In the genomic region with DNA sequence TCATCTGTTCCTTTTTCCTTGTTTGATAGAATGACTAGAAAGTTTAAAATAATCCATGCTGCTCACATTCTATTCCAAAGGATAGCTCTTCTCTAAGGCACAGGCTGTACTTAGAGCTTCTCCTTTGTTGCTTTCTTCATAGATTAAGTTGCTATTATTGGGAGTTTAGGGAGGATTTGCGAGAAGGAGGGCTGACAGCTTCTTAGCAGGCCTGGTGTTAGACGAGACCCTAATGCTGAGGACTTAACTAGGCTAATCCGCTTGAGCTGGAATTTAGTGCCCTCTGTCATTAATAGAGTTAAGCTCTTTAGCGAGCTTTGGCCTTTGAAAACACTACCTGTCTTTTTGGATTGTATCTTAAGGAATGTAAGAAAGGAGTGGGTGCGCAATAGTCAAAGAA, we compare ENCODE assay signal across 15 cellular contexts.
DNase-seq lines count a peak whose midpoint lies in the region; ATAC-seq, FAIRE-seq and TF ChIP-seq lines count a peak whose summit lies in the region.
"Had no signal": no experiment of that assay in that cellular context is flagged by ENCODE, and none has a peak within 500 bp of the region (broad histone marks: within the 10 kb centered on the region; RNA-seq: fewer than 3 reads in every experiment).

No MANE protein-coding gene starts in this region.

- no peaks in the 10 kb centered on the region for H3K27me3 Mint-ChIP-seq in osteocyte (ENCODE audit: unreplicated experiment)

- H3K9me3 Mint-ChIP-seq in osteocyte (ENCODE audit: unreplicated experiment): no peaks in the 10 kb centered on the region
- H3K9me3 Mint-ChIP-seq: activated naive CD4-positive, alpha-beta T cell treated with anti-CD3 and anti-CD28 coated beads, Interleukin-2, amount 50 U/mL, for 24 hours had no signal

- no peaks in the 10 kb centered on the region for H3K27me3 ChIP-seq in HepG2 (ENCODE audit: control insufficient read depth in 1 of 2, insufficient read depth in 2 of 2, low read length in 2 of 2)
- no peaks in the 10 kb centered on the region for H3K27me3 ChIP-seq in right lobe of liver
- H3K27me3 ChIP-seq: Peyer's patch had no signal

- no peak for FAIRE-seq in HepG2 (lab: Jason Lieb, UNC)

- H3K27ac ChIP-seq in HepG2 (ENCODE audit: extremely low read length, insufficient read depth, low read length) (peak overlapping the region; percentile 16), right lobe of liver (no peak overlapping the region), cingulate gyrus (ENCODE audit: low read depth, low read length) (peak overlapping the region; percentile 41), urinary bladder (ENCODE audit: low read depth) (peak overlapping the region; percentile 18)
- H3K27ac ChIP-seq: epithelial cell of prostate, Peyer's patch, skin epidermis had no signal

- intact Hi-C loops in HepG2 (cut with micrococcal nuclease; ENCODE audit: unreplicated experiment) (loop anchor here (5.0 kb wide), 2 partner anchors 35 to 45 kb away; no protein-coding TSS in a partner anchor), right lobe of liver (cut with DNase I) (no loop called here)

- no peaks in the 10 kb centered on the region for H3K79me2 ChIP-seq in HepG2 (ENCODE audit: insufficient read depth, low read length)

- in situ Hi-C loops in HepG2 (cut with HindIII; ENCODE audit: extremely low pct_ligation_motif_present, low pct_unique_long_range_greater_than_20kb): no loop called here

- DNase-seq in HepG2 (ENCODE audit: low spot score) (no peak), right lobe of liver (no peak), osteocyte (ENCODE audit: extremely low spot score, unreplicated experiment) (no peak), HuH-7.5 (ENCODE audit: low spot score) (no peak)
- DNase-seq: activated CD4-positive, alpha-beta T cell treated with anti-CD3 and anti-CD28 coated beads for 1 hour; KG1; Peyer's patch; T-helper 1 cell had no signal

- TF ChIP-seq CTCF in HepG2 (CRISPR knock-in tag; IDR thresholded peaks at IDR 0.05) (no peak), right lobe of liver (IDR thresholded peaks at IDR 0.05) (no peak), osteocyte (IDR thresholded peaks at IDR 0.05) (no peak)

- BruUV-seq in HepG2 (replicated peaks; lab: Mats Ljungman, UMichigan): no TSS peak

- H2AFZ ChIP-seq in HepG2 (ENCODE audit: low read length): peak overlapping the region; percentile 68

- no peak for TF ChIP-seq POLR2A in HepG2 (IDR thresholded peaks at IDR 0.05; ENCODE audit: insufficient read depth in 1 of 2, low read depth in 2 of 2, low read length in 2 of 2)
- TF ChIP-seq POLR2A in right lobe of liver (IDR thresholded peaks at IDR 0.05): no peak

- no peaks in the 10 kb centered on the region for H3K36me3 Mint-ChIP-seq in osteocyte (ENCODE audit: unreplicated experiment)
- H3K36me3 Mint-ChIP-seq: activated naive CD4-positive, alpha-beta T cell treated with anti-CD3 and anti-CD28 coated beads, Interleukin-2, amount 50 U/mL, for 24 hours had no signal

- peaks cover 61% of the 10 kb centered on the region for H3K4me1 ChIP-seq in HepG2 (ENCODE audit: insufficient read depth, low read length)
- peaks cover 0 to 14% (median 7%) of the 10 kb centered on the region in 4 donors for H3K4me1 ChIP-seq in right lobe of liver
- H3K4me1 ChIP-seq in urinary bladder (ENCODE audit: insufficient read depth): no peaks in the 10 kb centered on the region

- TF ChIP-seq RAD21 in HepG2 (CRISPR knock-in tag; IDR thresholded peaks at IDR 0.05): no peak

- H3K4me1 Mint-ChIP-seq in osteocyte (ENCODE audit: unreplicated experiment): peaks cover 58% of the 10 kb centered on the region
- H3K4me1 Mint-ChIP-seq: activated naive CD4-positive, alpha-beta T cell treated with anti-CD3 and anti-CD28 coated beads, Interleukin-2, amount 50 U/mL, for 24 hours had no signal

- H3K9me3 ChIP-seq in HepG2 (ENCODE audit: low read length) (no peaks in the 10 kb centered on the region), right lobe of liver (no peaks in the 10 kb centered on the region)
- H3K9me3 ChIP-seq: Peyer's patch had no signal

- H3K4me3 Mint-ChIP-seq in osteocyte (ENCODE audit: unreplicated experiment): no peak overlapping the region
- H3K4me3 Mint-ChIP-seq: activated naive CD4-positive, alpha-beta T cell treated with anti-CD3 and anti-CD28 coated beads, Interleukin-2, amount 50 U/mL, for 24 hours had no signal

- WGBS in HepG2 (ENCODE audit: low lambda C conversion rate): 29% methylated on average over 5 of the region's 5 CpGs
- WGBS in right lobe of liver (ENCODE audit: insufficient coverage, low coverage, low lambda C conversion rate, missing lambda C conversion rate): 96% methylated on average over 5 of the region's 5 CpGs
- 57% methylated on average over 5 of the region's 5 CpGs for WGBS in urinary bladder

- H3K4me3 ChIP-seq in HepG2 (replicated peaks in 1 of 3; ENCODE audit: insufficient read depth in 1 of 3, low read depth in 2 of 3, low read length in 3 of 3): peak overlapping the region; percentile 8 to 20 (median 15); a peak in 4 of 6 replicates
- H3K4me3 ChIP-seq in right lobe of liver: no peak overlapping the region
- no peak overlapping the region for H3K4me3 ChIP-seq in urinary bladder (ENCODE audit: low read depth, low read length)
- H3K4me3 ChIP-seq: Peyer's patch, skin epidermis had no signal

- peak overlapping the region; percentile 63 for H3K4me2 ChIP-seq in HepG2 (ENCODE audit: low read depth, low read length)

- H3K36me3 ChIP-seq in HepG2 (replicated peaks in 1 of 2; ENCODE audit: control insufficient read depth in 1 of 2, insufficient read depth in 2 of 2, low read length in 2 of 2) (no peaks in the 10 kb centered on the region), right lobe of liver (no peaks in the 10 kb centered on the region), urinary bladder (ENCODE audit: insufficient read depth) (no peaks in the 10 kb centered on the region)
- H3K36me3 ChIP-seq: Peyer's patch had no signal

- peak overlapping the region; percentile 25 for H3K9ac ChIP-seq in HepG2 (ENCODE audit: insufficient read depth, low read depth, low read length)

- ATAC-seq in HepG2 (no peak; the same call in 2 of the 3 replicates), right lobe of liver (no peak), HG02759 (IDR thresholded peaks at IDR 0.05; ENCODE audit: unreplicated experiment) (no peak), GM21447 (IDR thresholded peaks at IDR 0.05; ENCODE audit: unreplicated experiment) (no peak)

- H4K20me1 ChIP-seq in HepG2 (ENCODE audit: insufficient read depth, low read length): no peaks in the 10 kb centered on the region

- peak overlapping the region; percentile 89 for H3K27ac Mint-ChIP-seq in osteocyte (ENCODE audit: unreplicated experiment)
- H3K27ac Mint-ChIP-seq: activated naive CD4-positive, alpha-beta T cell treated with anti-CD3 and anti-CD28 coated beads, Interleukin-2, amount 50 U/mL, for 24 hours had no signal

- CTCF ChIA-PET in HepG2 (lab: Yijun Ruan, JAX; ENCODE audit: low intra/inter-chr PET ratio, low total read pairs): no interaction called here

- POLR2A ChIA-PET in HepG2 (lab: Yijun Ruan, JAX): interaction anchor here (1.0 to 2.0 kb wide), 3 partner anchors 18 to 44 kb away, joined by 4 to 7 read pairs (median 6); no protein-coding TSS in a partner anchor

- TF ChIP-seq EP300 in HepG2 (IDR thresholded peaks at IDR 0.05; ENCODE audit: low read depth in 2 of 2, low read length in 2 of 2): no peak
- TF ChIP-seq EP300 in HepG2 (CRISPR knock-in tag; IDR thresholded peaks at IDR 0.05; ENCODE audit: borderline replicate concordance): no peak

TF ChIP-seq in HepG2, 621 proteins besides CTCF, POLR2A, EP300 and RAD21 (continues in another document):
- TF ChIP-seq ZFY (CRISPR knock-in tag; IDR thresholded peaks at IDR 0.05): peak; percentile 9; the same call in 1 of the 2 replicates
- TF ChIP-seq, protein P1, sequence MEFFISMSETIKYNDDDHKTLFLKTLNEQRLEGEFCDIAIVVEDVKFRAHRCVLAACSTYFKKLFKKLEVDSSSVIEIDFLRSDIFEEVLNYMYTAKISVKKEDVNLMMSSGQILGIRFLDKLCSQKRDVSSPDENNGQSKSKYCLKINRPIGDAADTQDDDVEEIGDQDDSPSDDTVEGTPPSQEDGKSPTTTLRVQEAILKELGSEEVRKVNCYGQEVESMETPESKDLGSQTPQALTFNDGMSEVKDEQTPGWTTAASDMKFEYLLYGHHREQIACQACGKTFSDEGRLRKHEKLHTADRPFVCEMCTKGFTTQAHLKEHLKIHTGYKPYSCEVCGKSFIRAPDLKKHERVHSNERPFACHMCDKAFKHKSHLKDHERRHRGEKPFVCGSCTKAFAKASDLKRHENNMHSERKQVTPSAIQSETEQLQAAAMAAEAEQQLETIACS (CRISPR knock-in tag; IDR thresholded peaks at IDR 0.05): no peak
- 0 out of 2 replicates have a peak, but pooled peaks have one; percentile 56 for TF ChIP-seq NCOA1 (CRISPR knock-in tag; IDR thresholded peaks at IDR 0.05)
- TF ChIP-seq, protein P2, sequence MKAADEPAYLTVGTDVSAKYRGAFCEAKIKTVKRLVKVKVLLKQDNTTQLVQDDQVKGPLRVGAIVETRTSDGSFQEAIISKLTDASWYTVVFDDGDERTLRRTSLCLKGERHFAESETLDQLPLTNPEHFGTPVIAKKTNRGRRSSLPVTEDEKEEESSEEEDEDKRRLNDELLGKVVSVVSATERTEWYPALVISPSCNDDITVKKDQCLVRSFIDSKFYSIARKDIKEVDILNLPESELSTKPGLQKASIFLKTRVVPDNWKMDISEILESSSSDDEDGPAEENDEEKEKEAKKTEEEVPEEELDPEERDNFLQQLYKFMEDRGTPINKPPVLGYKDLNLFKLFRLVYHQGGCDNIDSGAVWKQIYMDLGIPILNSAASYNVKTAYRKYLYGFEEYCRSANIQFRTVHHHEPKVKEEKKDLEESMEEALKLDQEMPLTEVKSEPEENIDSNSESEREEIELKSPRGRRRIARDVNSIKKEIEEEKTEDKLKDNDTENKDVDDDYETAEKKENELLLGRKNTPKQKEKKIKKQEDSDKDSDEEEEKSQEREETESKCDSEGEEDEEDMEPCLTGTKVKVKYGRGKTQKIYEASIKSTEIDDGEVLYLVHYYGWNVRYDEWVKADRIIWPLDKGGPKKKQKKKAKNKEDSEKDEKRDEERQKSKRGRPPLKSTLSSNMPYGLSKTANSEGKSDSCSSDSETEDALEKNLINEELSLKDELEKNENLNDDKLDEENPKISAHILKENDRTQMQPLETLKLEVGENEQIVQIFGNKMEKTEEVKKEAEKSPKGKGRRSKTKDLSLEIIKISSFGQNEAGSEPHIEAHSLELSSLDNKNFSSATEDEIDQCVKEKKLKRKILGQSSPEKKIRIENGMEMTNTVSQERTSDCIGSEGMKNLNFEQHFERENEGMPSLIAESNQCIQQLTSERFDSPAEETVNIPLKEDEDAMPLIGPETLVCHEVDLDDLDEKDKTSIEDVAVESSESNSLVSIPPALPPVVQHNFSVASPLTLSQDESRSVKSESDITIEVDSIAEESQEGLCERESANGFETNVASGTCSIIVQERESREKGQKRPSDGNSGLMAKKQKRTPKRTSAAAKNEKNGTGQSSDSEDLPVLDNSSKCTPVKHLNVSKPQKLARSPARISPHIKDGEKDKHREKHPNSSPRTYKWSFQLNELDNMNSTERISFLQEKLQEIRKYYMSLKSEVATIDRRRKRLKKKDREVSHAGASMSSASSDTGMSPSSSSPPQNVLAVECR (CRISPR knock-in tag; IDR thresholded peaks at IDR 0.05; ENCODE audit: borderline replicate concordance): peak; percentile 20; the same call in 1 of the 2 replicates
- no peak for TF ChIP-seq ZBTB21 (CRISPR knock-in tag; IDR thresholded peaks at IDR 0.05)
- 0 out of 2 replicates have a peak, but pooled peaks have one; percentile 30 for TF ChIP-seq ZMYM4 (CRISPR knock-in tag; IDR thresholded peaks at IDR 0.05)

Comparison
In these comparisons a context has a peak if more than half of its experiments do, and no peak if none do; other contexts are left out.
1. H3K27ac ChIP-seq: peak in HepG2 (single experiment), cingulate gyrus (single experiment) and urinary bladder (single experiment); none in right lobe of liver (0 of 3).
2. H3K4me3 ChIP-seq: peak in HepG2 (3 of 3); none in right lobe of liver (0 of 3) and urinary bladder (single experiment).